In the genomic region with DNA sequence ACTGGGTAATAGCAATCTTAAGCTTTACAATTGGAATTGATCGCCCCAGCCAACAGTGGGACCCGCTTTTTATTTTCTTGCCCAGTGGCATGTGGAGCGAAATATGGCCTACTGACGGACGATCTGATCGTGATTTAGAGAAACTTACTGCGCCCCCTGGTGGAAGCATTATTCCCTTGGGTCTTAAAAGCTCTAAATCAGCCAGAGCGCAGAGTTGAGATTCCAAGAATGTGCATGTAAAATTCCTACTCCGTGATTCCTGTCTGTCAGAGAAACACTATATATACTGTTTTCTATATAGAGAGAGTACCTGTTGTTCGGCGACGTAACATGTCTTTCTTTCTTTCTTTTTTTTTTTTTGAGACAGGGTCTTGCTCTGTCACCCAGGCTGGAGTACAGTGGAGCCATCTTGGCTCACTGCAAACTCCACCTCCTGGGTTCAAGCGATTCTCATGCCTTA, we compare ENCODE assay signal across 1 cellular context.
TF ChIP-seq lines count a peak whose summit lies in the region.

No MANE protein-coding gene starts in this region.

TF ChIP-seq in GM23338, 12 proteins besides CTCF, POLR2A, EP300 and RAD21 (continued from another document):
- TF ChIP-seq, protein P1, sequence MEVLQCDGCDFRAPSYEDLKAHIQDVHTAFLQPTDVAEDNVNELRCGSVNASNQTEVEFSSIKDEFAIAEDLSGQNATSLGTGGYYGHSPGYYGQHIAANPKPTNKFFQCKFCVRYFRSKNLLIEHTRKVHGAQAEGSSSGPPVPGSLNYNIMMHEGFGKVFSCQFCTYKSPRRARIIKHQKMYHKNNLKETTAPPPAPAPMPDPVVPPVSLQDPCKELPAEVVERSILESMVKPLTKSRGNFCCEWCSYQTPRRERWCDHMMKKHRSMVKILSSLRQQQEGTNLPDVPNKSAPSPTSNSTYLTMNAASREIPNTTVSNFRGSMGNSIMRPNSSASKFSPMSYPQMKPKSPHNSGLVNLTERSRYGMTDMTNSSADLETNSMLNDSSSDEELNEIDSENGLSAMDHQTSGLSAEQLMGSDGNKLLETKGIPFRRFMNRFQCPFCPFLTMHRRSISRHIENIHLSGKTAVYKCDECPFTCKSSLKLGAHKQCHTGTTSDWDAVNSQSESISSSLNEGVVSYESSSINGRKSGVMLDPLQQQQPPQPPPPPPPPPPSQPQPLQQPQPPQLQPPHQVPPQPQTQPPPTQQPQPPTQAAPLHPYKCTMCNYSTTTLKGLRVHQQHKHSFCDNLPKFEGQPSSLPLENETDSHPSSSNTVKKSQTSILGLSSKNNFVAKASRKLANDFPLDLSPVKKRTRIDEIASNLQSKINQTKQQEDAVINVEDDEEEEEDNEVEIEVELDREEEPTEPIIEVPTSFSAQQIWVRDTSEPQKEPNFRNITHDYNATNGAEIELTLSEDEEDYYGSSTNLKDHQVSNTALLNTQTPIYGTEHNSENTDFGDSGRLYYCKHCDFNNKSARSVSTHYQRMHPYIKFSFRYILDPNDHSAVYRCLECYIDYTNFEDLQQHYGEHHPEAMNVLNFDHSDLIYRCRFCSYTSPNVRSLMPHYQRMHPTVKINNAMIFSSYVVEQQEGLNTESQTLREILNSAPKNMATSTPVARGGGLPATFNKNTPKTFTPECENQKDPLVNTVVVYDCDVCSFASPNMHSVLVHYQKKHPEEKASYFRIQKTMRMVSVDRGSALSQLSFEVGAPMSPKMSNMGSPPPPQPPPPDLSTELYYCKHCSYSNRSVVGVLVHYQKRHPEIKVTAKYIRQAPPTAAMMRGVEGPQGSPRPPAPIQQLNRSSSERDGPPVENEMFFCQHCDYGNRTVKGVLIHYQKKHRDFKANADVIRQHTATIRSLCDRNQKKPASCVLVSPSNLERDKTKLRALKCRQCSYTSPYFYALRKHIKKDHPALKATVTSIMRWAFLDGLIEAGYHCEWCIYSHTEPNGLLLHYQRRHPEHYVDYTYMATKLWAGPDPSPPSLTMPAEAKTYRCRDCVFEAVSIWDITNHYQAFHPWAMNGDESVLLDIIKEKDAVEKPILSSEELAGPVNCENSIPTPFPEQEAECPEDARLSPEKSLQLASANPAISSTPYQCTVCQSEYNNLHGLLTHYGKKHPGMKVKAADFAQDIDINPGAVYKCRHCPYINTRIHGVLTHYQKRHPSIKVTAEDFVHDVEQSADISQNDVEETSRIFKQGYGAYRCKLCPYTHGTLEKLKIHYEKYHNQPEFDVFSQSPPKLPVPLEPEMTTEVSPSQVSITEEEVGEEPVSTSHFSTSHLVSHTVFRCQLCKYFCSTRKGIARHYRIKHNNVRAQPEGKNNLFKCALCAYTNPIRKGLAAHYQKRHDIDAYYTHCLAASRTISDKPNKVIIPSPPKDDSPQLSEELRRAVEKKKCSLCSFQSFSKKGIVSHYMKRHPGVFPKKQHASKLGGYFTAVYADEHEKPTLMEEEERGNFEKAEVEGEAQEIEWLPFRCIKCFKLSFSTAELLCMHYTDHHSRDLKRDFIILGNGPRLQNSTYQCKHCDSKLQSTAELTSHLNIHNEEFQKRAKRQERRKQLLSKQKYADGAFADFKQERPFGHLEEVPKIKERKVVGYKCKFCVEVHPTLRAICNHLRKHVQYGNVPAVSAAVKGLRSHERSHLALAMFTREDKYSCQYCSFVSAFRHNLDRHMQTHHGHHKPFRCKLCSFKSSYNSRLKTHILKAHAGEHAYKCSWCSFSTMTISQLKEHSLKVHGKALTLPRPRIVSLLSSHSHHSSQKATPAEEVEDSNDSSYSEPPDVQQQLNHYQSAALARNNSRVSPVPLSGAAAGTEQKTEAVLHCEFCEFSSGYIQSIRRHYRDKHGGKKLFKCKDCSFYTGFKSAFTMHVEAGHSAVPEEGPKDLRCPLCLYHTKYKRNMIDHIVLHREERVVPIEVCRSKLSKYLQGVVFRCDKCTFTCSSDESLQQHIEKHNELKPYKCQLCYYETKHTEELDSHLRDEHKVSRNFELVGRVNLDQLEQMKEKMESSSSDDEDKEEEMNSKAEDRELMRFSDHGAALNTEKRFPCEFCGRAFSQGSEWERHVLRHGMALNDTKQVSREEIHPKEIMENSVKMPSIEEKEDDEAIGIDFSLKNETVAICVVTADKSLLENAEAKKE (CRISPR knock-in tag; IDR thresholded peaks at IDR 0.05), result no peak
- TF ChIP-seq STAT1 (IDR thresholded peaks at IDR 0.05; ENCODE audit: unreplicated experiment) (no peak), CREB1 (CRISPR knock-in tag; IDR thresholded peaks at IDR 0.05; ENCODE audit: low read depth) (no peak), JUNB (IDR thresholded peaks at IDR 0.05; ENCODE audit: unreplicated experiment) (no peak), EZH2phosphoT487 (IDR thresholded peaks at IDR 0.05; ENCODE audit: unreplicated experiment) (no peak), NANOG (IDR thresholded peaks at IDR 0.05; ENCODE audit: borderline replicate concordance) (no peak)
